11 cellular contexts compared by ENCODE assay signal in genomic region chr11:102920118-102920684, GRCh38. TPM values are rescaled to one million over a fixed set of nuclear protein-coding genes. Genes with fewer than 3 reads are reported as not detected.
DNase-seq lines count a peak whose midpoint lies in the region; ATAC-seq and TF ChIP-seq lines count a peak whose summit lies in the region.
"Had no signal": no experiment of that assay in that cellular context is flagged by ENCODE, and none has a peak within 500 bp of the region (broad histone marks: within the 10 kb centered on the region; RNA-seq: fewer than 3 reads in every experiment).

No MANE protein-coding gene starts in this region.

- no peaks in the 10 kb centered on the region for H3K9me3 ChIP-seq in naive thymus-derived CD4-positive, alpha-beta T cell (ENCODE audit: control insufficient read depth in 2 of 3, low read length in 3 of 3)
- no peaks in the 10 kb centered on the region for H3K9me3 ChIP-seq in MM.1S (replicated peaks; ENCODE audit: insufficient read depth, low read length)

- peak overlapping the region in 1 of 9 donors; percentile 20 for H3K27ac Mint-ChIP-seq in naive thymus-derived CD4-positive, alpha-beta T cell

- POLR2A ChIA-PET in naive thymus-derived CD4-positive, alpha-beta T cell (lab: Charles Lee) = no interaction called here

- intact Hi-C loops in naive thymus-derived CD4-positive, alpha-beta T cell (cut with micrococcal nuclease) = no loop called here

- H3K4me1 Mint-ChIP-seq in naive thymus-derived CD4-positive, alpha-beta T cell = peaks cover 0 to 9% (median 6%) of the 10 kb centered on the region in 7 donors
- H3K4me1 Mint-ChIP-seq: neural crest cell had no signal

- H3K4me1 ChIP-seq in naive thymus-derived CD4-positive, alpha-beta T cell (ENCODE audit: control insufficient read depth in 2 of 2, insufficient read depth in 2 of 2, low read length in 2 of 2) = no peaks in the 10 kb centered on the region
- H3K4me1 ChIP-seq in MM.1S (ENCODE audit: low read length) = no peaks in the 10 kb centered on the region
- H3K4me1 ChIP-seq: foreskin keratinocyte had no signal

- peaks cover 11 to 30% (median 17%) of the 10 kb centered on the region in 5 donors for H3K27me3 Mint-ChIP-seq in naive thymus-derived CD4-positive, alpha-beta T cell

- H3K36me3 ChIP-seq in naive thymus-derived CD4-positive, alpha-beta T cell (ENCODE audit: control insufficient read depth in 2 of 3, insufficient read depth in 3 of 3, low read length in 3 of 3) = no peaks in the 10 kb centered on the region
- no peaks in the 10 kb centered on the region for H3K36me3 ChIP-seq in MM.1S (replicated peaks; ENCODE audit: insufficient read depth, low read length)

- H2AFZ ChIP-seq in MM.1S (ENCODE audit: low read length) = no peak overlapping the region

- in situ Hi-C loops in KBM-7 (cut with MboI; ENCODE audit: low pct_unique_long_range_greater_than_20kb, low sequenced_read_pairs) = no loop called here

- H3K79me2 ChIP-seq in MM.1S (ENCODE audit: low read length) = no peaks in the 10 kb centered on the region

- no peaks in the 10 kb centered on the region for H3K36me3 Mint-ChIP-seq in naive thymus-derived CD4-positive, alpha-beta T cell

- ATAC-seq in GM19043 (IDR thresholded peaks at IDR 0.05; ENCODE audit: low read depth, unreplicated experiment) = peak; percentile 85
- ATAC-seq in HG02623 (IDR thresholded peaks at IDR 0.05; ENCODE audit: unreplicated experiment) = peak; percentile 63
- ATAC-seq in naive thymus-derived CD4-positive, alpha-beta T cell = peak; percentile 82
- ATAC-seq: foreskin keratinocyte had no signal

- DNase-seq in KBM-7 = peak; percentile 86
- no peak for DNase-seq in naive thymus-derived CD4-positive, alpha-beta T cell
- DNase-seq in NCI-H446 (lab: John Stamatoyannopoulos, UW) = no peak
- DNase-seq in DMS153 (lab: John Stamatoyannopoulos, UW) = no peak
- DNase-seq in MM.1S = no peak
- DNase-seq: foreskin keratinocyte, NCI-H1417 treated with DMSO at 0.1 percent for 48 hours had no signal

- H3K4me2 ChIP-seq in MM.1S (ENCODE audit: low read depth, low read length) = no peak overlapping the region

- no peaks in the 10 kb centered on the region for H3K9me2 ChIP-seq in MM.1S (replicated peaks; ENCODE audit: insufficient read depth, low read length)

- no peaks in the 10 kb centered on the region for H4K20me1 ChIP-seq in MM.1S (ENCODE audit: insufficient read depth, low read length)

- H3K27ac ChIP-seq in naive thymus-derived CD4-positive, alpha-beta T cell (ENCODE audit: low read depth, low read length) = no peak overlapping the region
- H3K27ac ChIP-seq in MM.1S (ENCODE audit: low read length) = no peak overlapping the region
- H3K27ac ChIP-seq: foreskin keratinocyte had no signal

- TF ChIP-seq CTCF in MM.1S (IDR thresholded peaks at IDR 0.05; ENCODE audit: low read length) = no peak

- H3K9me3 Mint-ChIP-seq in naive thymus-derived CD4-positive, alpha-beta T cell = no peaks in the 10 kb centered on the region
- H3K9me3 Mint-ChIP-seq: neural crest cell had no signal

- peak overlapping the region in 1 of 10 donors; percentile 29 for H3K4me3 Mint-ChIP-seq in naive thymus-derived CD4-positive, alpha-beta T cell
- H3K4me3 Mint-ChIP-seq: neural crest cell had no signal

- CTCF ChIA-PET in naive thymus-derived CD4-positive, alpha-beta T cell (lab: Charles Lee) = no interaction called here

- H3K4me3 ChIP-seq in naive thymus-derived CD4-positive, alpha-beta T cell (ENCODE audit: low read length) = no peak overlapping the region
- no peak overlapping the region for H3K4me3 ChIP-seq in MM.1S (ENCODE audit: low read length)

- H3K9ac ChIP-seq in MM.1S (ENCODE audit: low read length) = no peak overlapping the region

- H3K27me3 ChIP-seq in naive thymus-derived CD4-positive, alpha-beta T cell (ENCODE audit: control insufficient read depth in 2 of 2, insufficient read depth in 2 of 2, low read length in 2 of 2) = no peaks in the 10 kb centered on the region
- no peaks in the 10 kb centered on the region for H3K27me3 ChIP-seq in MM.1S (replicated peaks; ENCODE audit: insufficient read depth, low read length)
- H3K27me3 ChIP-seq: foreskin keratinocyte had no signal

- no peaks in the 10 kb centered on the region for H3F3A ChIP-seq in MM.1S (ENCODE audit: insufficient read depth, low read length)

RNA-seq across cellular contexts. Expression of gene MMP13, which starts 35.3 kb away (rescaled TPM):
- total RNA-seq in naive thymus-derived CD4-positive, alpha-beta T cell = not detected
- not detected for polyA plus RNA-seq in naive thymus-derived CD4-positive, alpha-beta T cell
- total RNA-seq: foreskin keratinocyte, neural crest cell had no signal
- polyA plus RNA-seq: foreskin keratinocyte had no signal

RNA-seq across cellular contexts. Expression of gene MMP12, which starts 45.4 kb away (rescaled TPM):
- total RNA-seq in naive thymus-derived CD4-positive, alpha-beta T cell = not detected
- polyA plus RNA-seq in naive thymus-derived CD4-positive, alpha-beta T cell = not detected
- total RNA-seq: foreskin keratinocyte; neural crest cell; T-helper 1 cell treated with Interleukin-12 subunit alpha and Interleukin-12 subunit beta and Interleukin-4 antibody, amounts not matched to agents 30 ng/mL and 1 ng/mL, for 36 hours had no signal
- polyA plus RNA-seq: foreskin keratinocyte had no signal
